Comparison of ENCODE assay signal across 9 cellular contexts in the genomic region with DNA sequence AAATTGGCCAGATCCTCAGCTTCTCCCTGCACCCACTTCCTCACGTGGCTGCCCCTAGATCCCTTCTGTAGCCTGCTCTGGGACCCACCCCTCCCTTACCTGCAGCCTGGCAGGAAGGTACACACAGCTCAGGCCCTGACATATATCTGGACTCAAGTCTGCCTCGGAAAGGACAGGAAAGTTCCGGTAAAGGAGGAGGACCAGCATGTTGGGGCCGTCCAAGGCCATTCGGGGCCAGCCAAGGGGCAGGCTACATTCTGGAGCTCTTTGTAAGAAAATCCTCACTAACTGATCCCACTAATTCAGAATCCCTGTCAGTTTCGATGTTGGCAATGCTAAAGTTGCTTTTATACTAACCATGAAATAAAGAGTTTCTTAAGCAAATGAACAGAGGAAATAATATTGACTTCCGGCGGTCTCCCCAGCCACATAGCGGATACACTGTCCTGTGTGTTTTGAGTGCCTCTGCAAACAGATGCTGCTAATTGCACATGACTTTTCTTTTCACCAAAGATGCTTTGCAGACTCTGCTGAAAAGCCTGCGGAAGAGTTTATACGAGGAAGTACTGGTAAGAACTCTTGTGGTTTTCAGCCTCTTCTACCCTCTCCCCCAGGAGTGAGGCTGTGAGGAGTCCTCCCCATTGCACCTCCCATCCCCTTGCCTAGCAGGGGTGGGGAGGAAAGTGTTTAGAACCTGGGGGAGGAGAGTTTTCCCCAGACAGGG. TPM values are rescaled to one million over a fixed set of nuclear protein-coding genes. Genes with fewer than 3 reads are reported as not detected.
DNase-seq lines count a peak whose midpoint lies in the region; ATAC-seq, FAIRE-seq and TF ChIP-seq lines count a peak whose summit lies in the region.
"Had no signal": no experiment of that assay in that cellular context is flagged by ENCODE, and none has a peak within 500 bp of the region (broad histone marks: within the 10 kb centered on the region; RNA-seq: fewer than 3 reads in every experiment).

No MANE protein-coding gene starts in this region.

- H3K36me3 Mint-ChIP-seq in activated CD4-positive, alpha-beta T cell treated with anti-CD3 and anti-CD28 coated beads for 36 hours (ENCODE audit: low read depth) = no peaks in the 10 kb centered on the region

- no peak for FAIRE-seq in kidney (lab: Jason Lieb, UNC)

- peaks cover 0 to 13% (median 0%) of the 10 kb centered on the region in 3 donors for H3K27me3 ChIP-seq in stomach

- H3K27ac Mint-ChIP-seq in activated CD4-positive, alpha-beta T cell treated with anti-CD3 and anti-CD28 coated beads for 36 hours = peak overlapping the region; percentile 89

- peak overlapping the region; percentile 52 for H3K4me3 Mint-ChIP-seq in activated CD4-positive, alpha-beta T cell treated with anti-CD3 and anti-CD28 coated beads for 36 hours

- H3K27me3 Mint-ChIP-seq in activated CD4-positive, alpha-beta T cell treated with anti-CD3 and anti-CD28 coated beads for 36 hours = no peaks in the 10 kb centered on the region

- no peak for TF ChIP-seq CTCF in kidney (IDR thresholded peaks at IDR 0.05; ENCODE audit: borderline replicate concordance, extremely low read depth, insufficient read depth)
- no peak for TF ChIP-seq CTCF in stomach (IDR thresholded peaks at IDR 0.05)

- H3K9ac ChIP-seq in kidney (ENCODE audit: low read length in 2 of 2) = no peak overlapping the region

- no peak for TF ChIP-seq EP300 in stomach (IDR thresholded peaks at IDR 0.05)

- H3K36me3 ChIP-seq in kidney (ENCODE audit: control insufficient read depth in 1 of 2, insufficient read depth in 2 of 2, low read length in 2 of 2) (no peaks in the 10 kb centered on the region), stomach (no peaks in the 10 kb centered on the region)

- H3K9me3 ChIP-seq in kidney (ENCODE audit: control insufficient read depth in 1 of 2, low read length in 2 of 2) = no peaks in the 10 kb centered on the region
- H3K9me3 ChIP-seq in stomach = no peaks in the 10 kb centered on the region

- whole genome bisulfite sequencing in stomach, 5 donors = 40 to 57% (median 47%) methylated on average over 11 of the region's 11 CpGs

- ATAC-seq in activated CD4-positive, alpha-beta T cell treated with anti-CD3 and anti-CD28 coated beads for 36 hours = no peak
- no peak for ATAC-seq in HG03432 (IDR thresholded peaks at IDR 0.05; ENCODE audit: unreplicated experiment)

- no peaks in the 10 kb centered on the region for H3K9me3 Mint-ChIP-seq in activated CD4-positive, alpha-beta T cell treated with anti-CD3 and anti-CD28 coated beads for 36 hours (ENCODE audit: low read depth)

- POLR2A ChIA-PET in activated CD4-positive, alpha-beta T cell treated with anti-CD3 and anti-CD28 coated beads for 36 hours (lab: Charles Lee) = no interaction called here

- H3K27ac ChIP-seq in kidney (ENCODE audit: low read depth in 2 of 2, low read length in 2 of 2) (peak overlapping the region; percentile 10 to 48), stomach (peak overlapping the region in 4 of 5 donors; percentile 55 to 77 (median 60))

- peak; percentile 37 for DNase-seq in activated CD4-positive, alpha-beta T cell treated with anti-CD3 and anti-CD28 coated beads for 36 hours
- DNase-seq in activated CD4-positive, alpha-beta T cell treated with anti-CD3 and anti-CD28 coated beads, Interleukin-2, amount 50 U/mL, for 4 hours = no peak
- DNase-seq in activated CD8-positive, alpha-beta memory T cell treated with anti-CD3 and anti-CD28 coated beads, Interleukin-2, amount 50 U/mL, for 48 hours = peak; percentile 65
- no peak for DNase-seq in kidney
- DNase-seq in stomach = no peak
- DNase-seq in superior temporal gyrus (ENCODE audit: extremely low spot score) = no peak
- DNase-seq in nucleus accumbens (lab: John Stamatoyannopoulos, UW) = no peak

- H3K4me1 ChIP-seq in kidney (ENCODE audit: control insufficient read depth in 1 of 2, insufficient read depth in 1 of 2, low read depth in 1 of 2, low read length in 2 of 2) (peaks cover 5 to 12% of the 10 kb centered on the region in 2 donors), stomach (peaks cover 0 to 58% (median 31%) of the 10 kb centered on the region in 4 donors)

- TF ChIP-seq POLR2A in stomach (IDR thresholded peaks at IDR 0.05) = no peak

- H3K4me1 Mint-ChIP-seq in activated CD4-positive, alpha-beta T cell treated with anti-CD3 and anti-CD28 coated beads for 36 hours = peaks cover 76% of the 10 kb centered on the region

- intact Hi-C loops in activated CD4-positive, alpha-beta T cell treated with anti-CD3 and anti-CD28 coated beads for 36 hours (cut with DNase I, micrococcal nuclease) = no loop called here
- intact Hi-C loops in kidney (cut with DNase I) (no loop called here), stomach (cut with DNase I; ENCODE audit: low total_unique reads) (no loop called here)

- CTCF ChIA-PET in activated CD4-positive, alpha-beta T cell treated with anti-CD3 and anti-CD28 coated beads for 36 hours (lab: Charles Lee) = interaction anchor here (0.6 to 1.2 kb wide), 4 partner anchors 48 to 142 kb away, joined by 3 read pairs; partner anchors contain the start of gene RPL19

- H3K4me3 ChIP-seq in kidney (ENCODE audit: low read length in 2 of 2) (no peak overlapping the region), stomach (no peak overlapping the region)

RNA-seq across cellular contexts. Expression of gene PLXDC1, which starts 54.8 kb away (rescaled TPM):
- 1 to 10 TPM; 1.2 to 2.4 TPM for total RNA-seq in activated CD4-positive, alpha-beta T cell treated with anti-CD3 and anti-CD28 coated beads for 36 hours
- total RNA-seq in kidney = 11.1 TPM
- polyA plus RNA-seq in kidney (ENCODE audit: insufficient read depth, low read depth, low replicate concordance) = 4.5 TPM
- 10 to 100 TPM in 2 of 5 donors, 1 to 10 TPM in 2, under 1 TPM in 1; 0.58 to 77.2 (median 8.4) TPM for total RNA-seq in stomach
- 1 to 10 TPM; 1.7 to 4.6 (median 2.1) TPM for polyA plus RNA-seq in stomach
- total RNA-seq: pulmonary artery endothelial cell had no signal

Comparison
In these comparisons a context has a peak if more than half of its experiments do, and no peak if none do; other contexts are left out.
1. DNase-seq: peak in activated CD4-positive, alpha-beta T cell treated with anti-CD3 and anti-CD28 coated beads for 36 hours (single experiment) and activated CD8-positive, alpha-beta memory T cell treated with anti-CD3 and anti-CD28 coated beads, Interleukin-2, amount 50 U/mL, for 48 hours (single experiment); none in activated CD4-positive, alpha-beta T cell treated with anti-CD3 and anti-CD28 coated beads, Interleukin-2, amount 50 U/mL, for 4 hours (0 of 2), kidney (single experiment), stomach (single experiment), superior temporal gyrus (single experiment) and nucleus accumbens (0 of 56).